In genomic region chr2:198253995-198254394, GRCh38 we compare ENCODE assay signal across 8 cellular contexts.
"Had no signal": no experiment of that assay in that cellular context is flagged by ENCODE, and none has a peak within 500 bp of the region (broad histone marks: within the 10 kb centered on the region; RNA-seq: fewer than 3 reads in every experiment).

No MANE protein-coding gene starts in this region.

- DNase-seq: GM23248, GOT3, H7, IMR-90, KBM-7 had no signal

- H3K4me3 ChIP-seq: GM23248, HAP-1 had no signal

- H2AFZ ChIP-seq: GM23248 had no signal

- H3K9ac ChIP-seq: GM23248 had no signal

- ATAC-seq: HCT116 had no signal

- FAIRE-seq: HTR-8/SVneo had no signal

- H3K27ac ChIP-seq: GM23248 had no signal

- H3K9me3 ChIP-seq: HAP-1 had no signal

- H3K4me1 ChIP-seq: HAP-1 had no signal

- H3K36me3 ChIP-seq: HAP-1 had no signal
